In the genomic region with DNA sequence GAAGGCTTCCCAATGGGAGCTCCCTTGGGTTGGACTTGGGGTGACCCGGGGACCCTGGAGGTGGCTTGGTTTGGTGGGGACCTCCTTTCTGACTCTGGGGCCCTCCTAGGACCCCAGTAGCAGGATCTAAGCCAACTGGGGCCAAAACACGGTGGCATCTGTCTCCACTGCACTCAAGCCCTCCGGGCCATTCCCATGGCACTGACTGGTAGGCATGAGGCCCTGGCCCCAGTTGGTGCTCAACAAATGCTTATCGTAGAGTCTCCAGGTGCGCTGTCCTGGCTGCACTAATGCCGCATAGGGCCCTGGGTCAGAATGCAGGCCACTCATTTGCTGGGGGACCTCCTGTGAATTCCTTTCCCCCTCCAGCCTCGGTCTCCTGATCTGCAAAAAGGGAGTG, we compare ENCODE assay signal across 18 cellular contexts. TPM values are rescaled to one million over a fixed set of nuclear protein-coding genes. Genes with fewer than 3 reads are reported as not detected.
"Had no signal": no experiment of that assay in that cellular context is flagged by ENCODE, and none has a peak within 500 bp of the region (broad histone marks: within the 10 kb centered on the region; RNA-seq: fewer than 3 reads in every experiment).

No MANE protein-coding gene starts in this region.

RNA-seq across cellular contexts. Expression of a gene that starts 14.2 kb away (rescaled TPM):
- total RNA-seq: activated naive CD4-positive, alpha-beta T cell treated with anti-CD3 and anti-CD28 coated beads for 36 hours; activated naive CD4-positive, alpha-beta T cell treated with anti-CD3 and anti-CD28 coated beads, Interleukin-2, amount 50 U/mL, for 72 hours; activated naive CD8-positive, alpha-beta T cell treated with anti-CD3 and anti-CD28 coated beads, Interleukin-2, amount 10 ng/mL, durations not matched to agents 7 days and 5 days; activated T-cell treated with anti-CD3 and anti-CD28 coated beads, Interleukin-2, amount 50 U/mL, for 4 hours; activated T-cell treated with anti-CD3 and anti-CD28 coated beads, Interleukin-2, amount 50 U/mL, for 72 hours; activated T-helper 1 cell treated with anti-CD3 and anti-CD28 coated beads, Interleukin-12 subunit alpha, Interleukin-12 subunit beta, Interleukin-2, Interleukin-4 antibody, amounts not matched to agents 30 ng/mL and 10 ng/mL and 1 ng/mL, durations not matched to agents 14 hours and 24 hours and 36 hours; activated T-helper 17 cell treated with anti-CD3 and anti-CD28 coated beads, Interleukin-2, amount 50 U/mL, for 72 hours; activated T-helper 2 cell treated with anti-CD3 and anti-CD28 coated beads, Interferon-gamma antibody, Interleukin-2, Interleukin-4, amounts not matched to agents 10 μg/mL and 5 μg/mL and 100 μg/mL, durations not matched to agents 14 hours and 24 hours and 36 hours; adrenal gland; aorta; ascending aorta; astrocyte; body of pancreas; breast epithelium; bronchial epithelial cell; cardiac muscle cell; cerebellum had no signal
- polyA plus RNA-seq: adipose tissue, adrenal gland, aorta, cardiac muscle cell had no signal
